In genomic region chr21:26351661-26352060, GRCh38 we compare ENCODE assay signal across 21 cellular contexts.
"Had no signal": no experiment of that assay in that cellular context is flagged by ENCODE, and none has a peak within 500 bp of the region (broad histone marks: within the 10 kb centered on the region; RNA-seq: fewer than 3 reads in every experiment).

No MANE protein-coding gene starts in this region.

- DNase-seq: activated T-cell treated with anti-CD3 and anti-CD28 coated beads, Interleukin-2, amount 50 U/mL, for 1 hour; adrenal gland; cerebellar nuclear complex; glutamatergic neuron; immature natural killer cell; kidney glomerular epithelial cell; left ventricle myocardium inferior; midbrain; pancreas; psoas muscle; right cardiac atrium; stomach; T-helper 1 cell had no signal

- H3K79me2 ChIP-seq: hepatocyte had no signal

- H3K4me2 ChIP-seq: hepatocyte had no signal

- ATAC-seq: activated naive CD4-positive, alpha-beta T cell treated with anti-CD3 and anti-CD28 coated beads, Interleukin-2, amount 50 U/mL, for 72 hours; natural killer cell treated with Interleukin-12 subunit alpha and Interleukin-12 subunit beta and Interleukin-15 and Interleukin-18, amount 100 ng/mL, for 72 hours; pancreas; psoas muscle; right cardiac atrium; stimulated activated memory B cell treated with anti-CD40 and anti-IgM and Interleukin-4, amounts not matched to agents 10 μg/mL and 1 μg/mL and 100 μg/mL, for 72 hours; WTC11 had no signal

- H3K27me3 ChIP-seq: adrenal gland, hepatocyte, pancreas, stomach, suprapubic skin, tibial nerve had no signal

- H3K9me3 ChIP-seq: adrenal gland, pancreas, psoas muscle, stomach, suprapubic skin, tibial nerve had no signal

- H3K4me3 ChIP-seq: adrenal gland, coronary artery, hepatocyte, left ventricle myocardium inferior, pancreas, psoas muscle, stomach, suprapubic skin, tibial nerve had no signal

- H3K27ac ChIP-seq: adrenal gland, coronary artery, hepatocyte, left ventricle myocardium inferior, pancreas, psoas muscle, stomach, suprapubic skin, tibial nerve had no signal

- H3K36me3 ChIP-seq: adrenal gland, left ventricle myocardium inferior, pancreas, stomach, suprapubic skin, tibial nerve had no signal

- H3K4me1 ChIP-seq: adrenal gland, left ventricle myocardium inferior, pancreas, psoas muscle, stomach, suprapubic skin, tibial nerve had no signal

- H2AFZ ChIP-seq: hepatocyte had no signal
